In genomic region chr3:17132286-17133115, GRCh38 we compare ENCODE assay signal across 21 cellular contexts.
DNase-seq lines count a peak whose midpoint lies in the region; ATAC-seq and TF ChIP-seq lines count a peak whose summit lies in the region.
"Had no signal": no experiment of that assay in that cellular context is flagged by ENCODE, and none has a peak within 500 bp of the region (broad histone marks: within the 10 kb centered on the region; RNA-seq: fewer than 3 reads in every experiment).

No MANE protein-coding gene starts in this region.

- H3K4me3 ChIP-seq in NB4 (ENCODE audit: low read depth, low read length) (no peak overlapping the region), coronary artery (no peak overlapping the region)
- H3K4me3 ChIP-seq: BLaER1, MG63 had no signal

- no peaks in the 10 kb centered on the region for H3K36me3 Mint-ChIP-seq in activated T-helper 17 cell treated with anti-CD3 and anti-CD28 coated beads, Interleukin-2, amount 50 U/mL, for 72 hours (ENCODE audit: low read depth)
- H3K36me3 Mint-ChIP-seq in activated CD8-positive, alpha-beta T cell treated with anti-CD3 and anti-CD28 coated beads, Interleukin-2, amount 10 ng/mL, durations not matched to agents 7 days and 5 days (ENCODE audit: low read depth) = peaks cover 13% of the 10 kb centered on the region
- H3K36me3 Mint-ChIP-seq: CD4-positive, CD25-positive, alpha-beta regulatory T cell had no signal

- peaks cover 4% of the 10 kb centered on the region for H3K4me1 Mint-ChIP-seq in activated T-helper 17 cell treated with anti-CD3 and anti-CD28 coated beads, Interleukin-2, amount 50 U/mL, for 72 hours
- H3K4me1 Mint-ChIP-seq in activated CD8-positive, alpha-beta T cell treated with anti-CD3 and anti-CD28 coated beads, Interleukin-2, amount 10 ng/mL, durations not matched to agents 7 days and 5 days (ENCODE audit: low read depth) = no peaks in the 10 kb centered on the region

- no peaks in the 10 kb centered on the region for H3K27me3 Mint-ChIP-seq in activated T-helper 17 cell treated with anti-CD3 and anti-CD28 coated beads, Interleukin-2, amount 50 U/mL, for 72 hours
- H3K27me3 Mint-ChIP-seq in activated CD8-positive, alpha-beta T cell treated with anti-CD3 and anti-CD28 coated beads, Interleukin-2, amount 10 ng/mL, durations not matched to agents 7 days and 5 days (ENCODE audit: low read depth) = no peaks in the 10 kb centered on the region
- H3K27me3 Mint-ChIP-seq: CD4-positive, CD25-positive, alpha-beta regulatory T cell had no signal

- ATAC-seq in activated T-helper 17 cell treated with anti-CD3 and anti-CD28 coated beads, Interleukin-2, amount 50 U/mL, for 72 hours (replicated peaks) = no peak
- no peak for ATAC-seq in activated CD8-positive, alpha-beta T cell treated with anti-CD3 and anti-CD28 coated beads, Interleukin-2, amount 10 ng/mL, durations not matched to agents 7 days and 5 days
- ATAC-seq: HCT116, Panc1 had no signal

- CTCF ChIA-PET in activated CD8-positive, alpha-beta T cell treated with anti-CD3 and anti-CD28 coated beads, Interleukin-2, amount 10 ng/mL, durations not matched to agents 7 days and 5 days (lab: Charles Lee) = no interaction called here

- POLR2A ChIA-PET in activated CD8-positive, alpha-beta T cell treated with anti-CD3 and anti-CD28 coated beads, Interleukin-2, amount 10 ng/mL, durations not matched to agents 7 days and 5 days (lab: Charles Lee) = no interaction called here

- TF ChIP-seq POLR2A in NB4 (IDR thresholded peaks at IDR 0.05; ENCODE audit: extremely low read depth, insufficient read length) = no peak

- DNase-seq in activated effector memory CD4-positive, alpha-beta T cell treated with anti-CD3 and anti-CD28 coated beads, Interleukin-2, amount 50 U/mL, for 16 hours = peak; percentile 10
- no peak for DNase-seq in activated effector memory CD4-positive, alpha-beta T cell treated with Interleukin-2 at 50 U/mL for 16 hours
- DNase-seq in NB4 (ENCODE audit: low read depth) (peak; percentile 8), coronary artery (ENCODE audit: low spot score) (peak; percentile 60), putamen (ENCODE audit: low spot score) (no peak)
- no peak for DNase-seq in activated CD8-positive, alpha-beta T cell treated with anti-CD3 and anti-CD28 coated beads, Interleukin-2, amount 10 ng/mL, durations not matched to agents 7 days and 5 days
- DNase-seq: CD4-positive, CD25-positive, alpha-beta regulatory T cell; DMS153; KBM-7; MG63; NCI-H1417; NCI-H1694; NCI-H2029 treated with DMSO at 0.1 percent for 48 hours; NCI-H446 treated with DMSO at 0.1 percent for 48 hours; NCI-H69; SHP77 had no signal

- no peak for TF ChIP-seq CTCF in NB4 (IDR thresholded peaks at IDR 0.05; ENCODE audit: low read depth, low read length)
- TF ChIP-seq CTCF in coronary artery (IDR thresholded peaks at IDR 0.05) = no peak

- H3K4me3 Mint-ChIP-seq in activated T-helper 17 cell treated with anti-CD3 and anti-CD28 coated beads, Interleukin-2, amount 50 U/mL, for 72 hours = no peak overlapping the region
- no peak overlapping the region for H3K4me3 Mint-ChIP-seq in activated CD8-positive, alpha-beta T cell treated with anti-CD3 and anti-CD28 coated beads, Interleukin-2, amount 10 ng/mL, durations not matched to agents 7 days and 5 days
- H3K4me3 Mint-ChIP-seq: CD4-positive, CD25-positive, alpha-beta regulatory T cell had no signal

- H3K9me3 Mint-ChIP-seq in activated T-helper 17 cell treated with anti-CD3 and anti-CD28 coated beads, Interleukin-2, amount 50 U/mL, for 72 hours = peaks cover 10% of the 10 kb centered on the region
- H3K9me3 Mint-ChIP-seq in activated CD8-positive, alpha-beta T cell treated with anti-CD3 and anti-CD28 coated beads, Interleukin-2, amount 10 ng/mL, durations not matched to agents 7 days and 5 days (ENCODE audit: insufficient read depth) = peaks cover 4% of the 10 kb centered on the region

- no peak overlapping the region for H3K27ac ChIP-seq in coronary artery
- H3K27ac ChIP-seq: BLaER1, RWPE1 had no signal

- H3K27ac Mint-ChIP-seq in activated T-helper 17 cell treated with anti-CD3 and anti-CD28 coated beads, Interleukin-2, amount 50 U/mL, for 72 hours = no peak overlapping the region
- H3K27ac Mint-ChIP-seq in activated CD8-positive, alpha-beta T cell treated with anti-CD3 and anti-CD28 coated beads, Interleukin-2, amount 10 ng/mL, durations not matched to agents 7 days and 5 days = no peak overlapping the region

Comparison
In these comparisons a context has a peak if more than half of its experiments do, and no peak if none do; other contexts are left out.
1. DNase-seq: peak in activated effector memory CD4-positive, alpha-beta T cell treated with anti-CD3 and anti-CD28 coated beads, Interleukin-2, amount 50 U/mL, for 16 hours (single experiment), NB4 (single experiment) and coronary artery (single experiment); none in activated effector memory CD4-positive, alpha-beta T cell treated with Interleukin-2 at 50 U/mL for 16 hours (single experiment), activated CD8-positive, alpha-beta T cell treated with anti-CD3 and anti-CD28 coated beads, Interleukin-2, amount 10 ng/mL, durations not matched to agents 7 days and 5 days (single experiment) and putamen (single experiment).